In the genomic region with DNA sequence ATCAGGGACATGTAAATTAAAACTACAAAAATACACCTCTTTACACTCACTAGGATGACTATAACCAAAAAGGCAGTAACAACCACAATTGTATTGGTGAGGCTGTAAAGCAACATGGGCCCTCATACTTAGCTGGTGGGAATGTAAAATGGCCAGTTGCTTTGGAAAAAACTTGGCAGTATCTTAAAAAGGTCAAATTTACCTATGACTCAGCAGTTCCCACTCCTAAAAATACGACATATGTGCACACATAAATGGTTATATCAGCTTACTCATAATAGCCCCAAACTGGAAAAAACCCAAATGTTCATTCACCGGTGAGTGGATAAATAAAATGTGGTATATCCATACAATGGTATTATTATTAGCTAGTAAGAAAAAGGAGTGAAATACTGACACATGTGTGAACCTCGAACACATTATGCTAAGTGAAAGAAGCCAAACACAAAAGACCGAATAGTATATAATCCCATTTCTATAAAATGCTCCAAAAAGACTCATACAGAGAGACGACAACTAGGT, we compare ENCODE assay signal across 1 cellular context.
TF ChIP-seq lines count a peak whose summit lies in the region.

No MANE protein-coding gene starts in this region.

TF ChIP-seq in K562, 482 proteins besides CTCF, POLR2A, EP300 and RAD21 (continued from another document):
- TF ChIP-seq ID3 (CRISPR knock-in tag; IDR thresholded peaks at IDR 0.05) (no peak), ID3 (tag; IDR thresholded peaks at IDR 0.05) (peak; percentile 52; the same call in 1 of the 2 replicates), ZNF316 (IDR thresholded peaks at IDR 0.05) (peak; percentile 97), TAF9B (IDR thresholded peaks at IDR 0.05; ENCODE audit: partially characterized antibody) (no peak), ARID1B (IDR thresholded peaks at IDR 0.05) (0 out of 2 replicates have a peak, but pooled peaks have one; percentile 21), CBX3 (IDR thresholded peaks at IDR 0.05; ENCODE audit: borderline replicate concordance in 1 of 2, low read length in 2 of 2) (no peak)
